In the genomic region with DNA sequence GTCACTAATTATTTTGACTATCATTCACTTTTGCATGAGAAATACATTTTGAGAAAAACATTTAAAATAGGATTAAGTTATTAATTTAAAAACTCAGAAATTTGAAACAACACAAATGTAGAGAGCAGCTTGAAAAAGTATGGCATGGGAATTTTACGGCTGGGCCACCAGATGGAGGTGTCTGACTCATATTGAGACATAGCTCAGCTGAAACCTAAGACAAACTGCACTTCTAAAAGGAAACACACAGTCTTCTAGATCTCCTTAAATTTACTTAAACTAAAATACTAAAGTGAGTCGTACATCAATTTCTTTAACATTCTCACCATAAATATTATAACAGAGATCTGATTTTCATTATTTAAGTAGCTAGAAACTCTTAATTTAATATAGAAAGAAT, we compare ENCODE assay signal across 8 cellular contexts. TPM values are rescaled to one million over a fixed set of nuclear protein-coding genes. Genes with fewer than 3 reads are reported as not detected.
DNase-seq lines count a peak whose midpoint lies in the region; ATAC-seq and TF ChIP-seq lines count a peak whose summit lies in the region.

No MANE protein-coding gene starts in this region.

- no peaks in the 10 kb centered on the region for H3K9me3 Mint-ChIP-seq in neural crest cell

- no peak for ATAC-seq in GM18505 (IDR thresholded peaks at IDR 0.05; ENCODE audit: unreplicated experiment)

- H3K36me3 Mint-ChIP-seq in neural crest cell (ENCODE audit: low read depth), result no peaks in the 10 kb centered on the region

- H3K36me3 ChIP-seq in spleen (no peaks in the 10 kb centered on the region), transverse colon (no peaks in the 10 kb centered on the region)

- H3K27me3 ChIP-seq in spleen (replicated peaks in 1 of 7), result no peaks in the 10 kb centered on the region
- no peaks in the 10 kb centered on the region for H3K27me3 ChIP-seq in transverse colon

- no peak overlapping the region for H3K27ac Mint-ChIP-seq in neural crest cell (ENCODE audit: unreplicated experiment)

- no peak overlapping the region for H3K27ac ChIP-seq in spleen
- no peak overlapping the region for H3K27ac ChIP-seq in transverse colon

- in situ Hi-C loops in transverse colon (cut with MboI; ENCODE audit: low pct_ligation_motif_present in 1 of 4, low pct_unique_long_range_greater_than_20kb in 1 of 4, low sequenced_read_pairs in 3 of 4), result no loop called here

- H3K4me1 Mint-ChIP-seq in neural crest cell, result peaks cover 17% of the 10 kb centered on the region

- no peak for TF ChIP-seq EP300 in transverse colon (IDR thresholded peaks at IDR 0.05; ENCODE audit: low read depth)

- peak; percentile 43 for DNase-seq in DMS53 treated with DMSO at 0.1 percent for 48 hours (lab: John Stamatoyannopoulos, UW; ENCODE audit: unreplicated experiment)
- DNase-seq in NCI-H446 treated with DMSO at 0.1 percent for 48 hours (lab: John Stamatoyannopoulos, UW), result peak; percentile 29
- DNase-seq in cardiac fibroblast (ENCODE audit: low read depth in 2 of 2), result peak; percentile 89 to 90
- DNase-seq in neural crest cell (ENCODE audit: low read depth, low spot score), result no peak
- DNase-seq in spleen, result no peak
- DNase-seq in transverse colon, result no peak
- DNase-seq in stimulated activated CD4-positive, alpha-beta T cell treated with anti-CD3 and anti-CD28 coated beads, Interleukin-2, amount 100 ng/mL, for 48 hours, result no peak

- no peak overlapping the region for H3K4me3 Mint-ChIP-seq in neural crest cell

- TF ChIP-seq CTCF in cardiac fibroblast (IDR thresholded peaks at IDR 0.05; ENCODE audit: low read depth, low read length), result peak; percentile 62
- peak; percentile 73 for TF ChIP-seq CTCF in neural crest cell (conservative IDR thresholded peaks at IDR 0.05)
- TF ChIP-seq CTCF in spleen (IDR thresholded peaks at IDR 0.05 in 8 of 11, conservative IDR thresholded peaks at IDR 0.05 in 3 of 11), result peak in 1 of 11 experiments; percentile 8
- TF ChIP-seq CTCF in transverse colon (IDR thresholded peaks at IDR 0.05), result peak in 2 of 5 experiments; percentile 16 to 19

- H3K27me3 Mint-ChIP-seq in neural crest cell (ENCODE audit: low read depth), result no peaks in the 10 kb centered on the region

- intact Hi-C loops in spleen (cut with DNase I; ENCODE audit: low total_unique reads) (no loop called here), transverse colon (cut with DNase I; ENCODE audit: low total_unique reads) (no loop called here)

- no peaks in the 10 kb centered on the region for H3K4me1 ChIP-seq in spleen
- no peaks in the 10 kb centered on the region for H3K4me1 ChIP-seq in transverse colon

- H3K4me3 ChIP-seq in cardiac fibroblast (replicated peaks in 1 of 2; ENCODE audit: low read depth in 2 of 2, low read length in 2 of 2), result no peak overlapping the region
- no peak overlapping the region for H3K4me3 ChIP-seq in spleen
- H3K4me3 ChIP-seq in transverse colon, result no peak overlapping the region

- 25 to 32% (median 30%) methylated on average over 2 of the region's 2 CpGs for WGBS in spleen, 5 donors
- WGBS in transverse colon (ENCODE audit: low coverage in 1 of 2), 2 donors, result 16 to 23% methylated on average over 2 of the region's 2 CpGs

- TF ChIP-seq POLR2A in GM18505 (IDR thresholded peaks at IDR 0.05; ENCODE audit: borderline replicate concordance, extremely low read depth, insufficient read depth, insufficient read length) (no peak), spleen (IDR thresholded peaks at IDR 0.05) (no peak), transverse colon (IDR thresholded peaks at IDR 0.05) (no peak)

- H3K9me3 ChIP-seq in spleen, result no peaks in the 10 kb centered on the region
- H3K9me3 ChIP-seq in transverse colon, result no peaks in the 10 kb centered on the region

RNA-seq across cellular contexts. Expression of a gene that starts 41.9 kb away (rescaled TPM):
- total RNA-seq in neural crest cell, result 93.0 and 97.0 TPM in 2 replicates
- total RNA-seq in spleen, result 1 to 10 TPM in 2 of 7 donors, under 1 TPM in 4, not detected in 1; 0.17 to 2.2 (median 0.46) TPM
- 1 to 10 TPM in 1 of 3 donors, under 1 TPM in 2; 0.68 to 1.2 (median 0.80) TPM for polyA plus RNA-seq in spleen
- 10 to 100 TPM in 3 of 4 donors, 1 to 10 TPM in 1; 8.3 to 28.7 (median 16.5) TPM for total RNA-seq in transverse colon

Comparison
In these comparisons a context has a peak if more than half of its experiments do, and no peak if none do; other contexts are left out.
1. DNase-seq: peak in DMS53 treated with DMSO at 0.1 percent for 48 hours (single experiment), NCI-H446 treated with DMSO at 0.1 percent for 48 hours (single experiment) and cardiac fibroblast (2 of 2); none in neural crest cell (single experiment), spleen (single experiment), transverse colon (single experiment) and stimulated activated CD4-positive, alpha-beta T cell treated with anti-CD3 and anti-CD28 coated beads, Interleukin-2, amount 100 ng/mL, for 48 hours (0 of 2).